1 cellular context compared by ENCODE assay signal in genomic region chr12:49828143-49829091, GRCh38.
A peak's percentile ranks its signal among the peaks of the same experiment; 100 is the strongest.
TF ChIP-seq lines count a peak whose summit lies in the region.

Gene NCKAP5L, minus strand, starts transcription at chr12:49828413. Its CDS starts 24,369 bp downstream, at chr12:49804044.

TF ChIP-seq in GM12878, 131 proteins besides CTCF, POLR2A, EP300 and RAD21 (continued from another document and continues in another):
- TF ChIP-seq, protein P1, sequence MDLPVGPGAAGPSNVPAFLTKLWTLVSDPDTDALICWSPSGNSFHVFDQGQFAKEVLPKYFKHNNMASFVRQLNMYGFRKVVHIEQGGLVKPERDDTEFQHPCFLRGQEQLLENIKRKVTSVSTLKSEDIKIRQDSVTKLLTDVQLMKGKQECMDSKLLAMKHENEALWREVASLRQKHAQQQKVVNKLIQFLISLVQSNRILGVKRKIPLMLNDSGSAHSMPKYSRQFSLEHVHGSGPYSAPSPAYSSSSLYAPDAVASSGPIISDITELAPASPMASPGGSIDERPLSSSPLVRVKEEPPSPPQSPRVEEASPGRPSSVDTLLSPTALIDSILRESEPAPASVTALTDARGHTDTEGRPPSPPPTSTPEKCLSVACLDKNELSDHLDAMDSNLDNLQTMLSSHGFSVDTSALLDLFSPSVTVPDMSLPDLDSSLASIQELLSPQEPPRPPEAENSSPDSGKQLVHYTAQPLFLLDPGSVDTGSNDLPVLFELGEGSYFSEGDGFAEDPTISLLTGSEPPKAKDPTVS (IDR thresholded peaks at IDR 0.05; ENCODE audit: low read depth, low read length), result no peak
- TF ChIP-seq BACH1 (IDR thresholded peaks at IDR 0.05; ENCODE audit: borderline replicate concordance), result no peak
- no peak for TF ChIP-seq ASH2L (IDR thresholded peaks at IDR 0.05; ENCODE audit: borderline replicate concordance, low read depth)
- TF ChIP-seq CREM (IDR thresholded peaks at IDR 0.05; ENCODE audit: low read depth), result peak; percentile 55; the same call in 1 of the 2 replicates
- TF ChIP-seq MEF2A (IDR thresholded peaks at IDR 0.05; ENCODE audit: insufficient read depth, low read depth, low read length), result no peak
- no peak; the same call in 1 of the 2 replicates for TF ChIP-seq HCFC1 (IDR thresholded peaks at IDR 0.05; ENCODE audit: low read length)
- no peak for TF ChIP-seq RAD51 (IDR thresholded peaks at IDR 0.05)
- TF ChIP-seq MEF2B (IDR thresholded peaks at IDR 0.05; ENCODE audit: partially characterized antibody, poor library complexity, severe bottlenecking), result peak; percentile 44
- TF ChIP-seq SMARCA5 (IDR thresholded peaks at IDR 0.05), result no peak
- no peak for TF ChIP-seq HDGF (IDR thresholded peaks at IDR 0.05)
- peak in 1 of 2 experiments; percentile 85; a peak in 2 of 3 replicates for TF ChIP-seq EGR1 (IDR thresholded peaks at IDR 0.05; ENCODE audit: borderline replicate concordance in 1 of 2, low read depth in 2 of 2, low read length in 2 of 2)
- TF ChIP-seq CHD4 (IDR thresholded peaks at IDR 0.05), result no peak
- 0 out of 2 replicates have a peak, but pooled peaks have one; percentile 55 for TF ChIP-seq RB1 (IDR thresholded peaks at IDR 0.05; ENCODE audit: borderline replicate concordance)
- no peak for TF ChIP-seq ZNF274 (IDR thresholded peaks at IDR 0.05; ENCODE audit: insufficient read depth, insufficient read length)
- TF ChIP-seq ZBTB33 (IDR thresholded peaks at IDR 0.05), result no peak
- no peak for TF ChIP-seq GABPA (IDR thresholded peaks at IDR 0.05; ENCODE audit: low read depth)
- no peak for TF ChIP-seq TCF7 (IDR thresholded peaks at IDR 0.05; ENCODE audit: borderline replicate concordance)
- TF ChIP-seq, protein P2, sequence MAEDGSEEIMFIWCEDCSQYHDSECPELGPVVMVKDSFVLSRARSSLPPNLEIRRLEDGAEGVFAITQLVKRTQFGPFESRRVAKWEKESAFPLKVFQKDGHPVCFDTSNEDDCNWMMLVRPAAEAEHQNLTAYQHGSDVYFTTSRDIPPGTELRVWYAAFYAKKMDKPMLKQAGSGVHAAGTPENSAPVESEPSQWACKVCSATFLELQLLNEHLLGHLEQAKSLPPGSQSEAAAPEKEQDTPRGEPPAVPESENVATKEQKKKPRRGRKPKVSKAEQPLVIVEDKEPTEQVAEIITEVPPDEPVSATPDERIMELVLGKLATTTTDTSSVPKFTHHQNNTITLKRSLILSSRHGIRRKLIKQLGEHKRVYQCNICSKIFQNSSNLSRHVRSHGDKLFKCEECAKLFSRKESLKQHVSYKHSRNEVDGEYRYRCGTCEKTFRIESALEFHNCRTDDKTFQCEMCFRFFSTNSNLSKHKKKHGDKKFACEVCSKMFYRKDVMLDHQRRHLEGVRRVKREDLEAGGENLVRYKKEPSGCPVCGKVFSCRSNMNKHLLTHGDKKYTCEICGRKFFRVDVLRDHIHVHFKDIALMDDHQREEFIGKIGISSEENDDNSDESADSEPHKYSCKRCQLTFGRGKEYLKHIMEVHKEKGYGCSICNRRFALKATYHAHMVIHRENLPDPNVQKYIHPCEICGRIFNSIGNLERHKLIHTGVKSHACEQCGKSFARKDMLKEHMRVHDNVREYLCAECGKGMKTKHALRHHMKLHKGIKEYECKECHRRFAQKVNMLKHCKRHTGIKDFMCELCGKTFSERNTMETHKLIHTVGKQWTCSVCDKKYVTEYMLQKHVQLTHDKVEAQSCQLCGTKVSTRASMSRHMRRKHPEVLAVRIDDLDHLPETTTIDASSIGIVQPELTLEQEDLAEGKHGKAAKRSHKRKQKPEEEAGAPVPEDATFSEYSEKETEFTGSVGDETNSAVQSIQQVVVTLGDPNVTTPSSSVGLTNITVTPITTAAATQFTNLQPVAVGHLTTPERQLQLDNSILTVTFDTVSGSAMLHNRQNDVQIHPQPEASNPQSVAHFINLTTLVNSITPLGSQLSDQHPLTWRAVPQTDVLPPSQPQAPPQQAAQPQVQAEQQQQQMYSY (CRISPR knock-in tag; IDR thresholded peaks at IDR 0.05), result no peak
- 0 out of 2 replicates have a peak, but pooled peaks have one; percentile 25 for TF ChIP-seq GATAD2B (conservative IDR thresholded peaks at IDR 0.05; ENCODE audit: low read depth)
- TF ChIP-seq, protein P3, sequence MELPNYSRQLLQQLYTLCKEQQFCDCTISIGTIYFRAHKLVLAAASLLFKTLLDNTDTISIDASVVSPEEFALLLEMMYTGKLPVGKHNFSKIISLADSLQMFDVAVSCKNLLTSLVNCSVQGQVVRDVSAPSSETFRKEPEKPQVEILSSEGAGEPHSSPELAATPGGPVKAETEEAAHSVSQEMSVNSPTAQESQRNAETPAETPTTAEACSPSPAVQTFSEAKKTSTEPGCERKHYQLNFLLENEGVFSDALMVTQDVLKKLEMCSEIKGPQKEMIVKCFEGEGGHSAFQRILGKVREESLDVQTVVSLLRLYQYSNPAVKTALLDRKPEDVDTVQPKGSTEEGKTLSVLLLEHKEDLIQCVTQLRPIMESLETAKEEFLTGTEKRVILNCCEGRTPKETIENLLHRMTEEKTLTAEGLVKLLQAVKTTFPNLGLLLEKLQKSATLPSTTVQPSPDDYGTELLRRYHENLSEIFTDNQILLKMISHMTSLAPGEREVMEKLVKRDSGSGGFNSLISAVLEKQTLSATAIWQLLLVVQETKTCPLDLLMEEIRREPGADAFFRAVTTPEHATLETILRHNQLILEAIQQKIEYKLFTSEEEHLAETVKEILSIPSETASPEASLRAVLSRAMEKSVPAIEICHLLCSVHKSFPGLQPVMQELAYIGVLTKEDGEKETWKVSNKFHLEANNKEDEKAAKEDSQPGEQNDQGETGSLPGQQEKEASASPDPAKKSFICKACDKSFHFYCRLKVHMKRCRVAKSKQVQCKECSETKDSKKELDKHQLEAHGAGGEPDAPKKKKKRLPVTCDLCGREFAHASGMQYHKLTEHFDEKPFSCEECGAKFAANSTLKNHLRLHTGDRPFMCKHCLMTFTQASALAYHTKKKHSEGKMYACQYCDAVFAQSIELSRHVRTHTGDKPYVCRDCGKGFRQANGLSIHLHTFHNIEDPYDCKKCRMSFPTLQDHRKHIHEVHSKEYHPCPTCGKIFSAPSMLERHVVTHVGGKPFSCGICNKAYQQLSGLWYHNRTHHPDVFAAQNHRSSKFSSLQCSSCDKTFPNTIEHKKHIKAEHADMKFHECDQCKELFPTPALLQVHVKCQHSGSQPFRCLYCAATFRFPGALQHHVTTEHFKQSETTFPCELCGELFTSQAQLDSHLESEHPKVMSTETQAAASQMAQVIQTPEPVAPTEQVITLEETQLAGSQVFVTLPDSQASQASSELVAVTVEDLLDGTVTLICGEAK (IDR thresholded peaks at IDR 0.05; ENCODE audit: borderline replicate concordance), result no peak; the same call in 1 of the 2 replicates
- TF ChIP-seq DPF2 (IDR thresholded peaks at IDR 0.05), result 0 out of 2 replicates have a peak, but pooled peaks have one; percentile 26
- TF ChIP-seq FOXM1 (IDR thresholded peaks at IDR 0.05; ENCODE audit: low read depth, low read length), result no peak
- TF ChIP-seq, protein P4, sequence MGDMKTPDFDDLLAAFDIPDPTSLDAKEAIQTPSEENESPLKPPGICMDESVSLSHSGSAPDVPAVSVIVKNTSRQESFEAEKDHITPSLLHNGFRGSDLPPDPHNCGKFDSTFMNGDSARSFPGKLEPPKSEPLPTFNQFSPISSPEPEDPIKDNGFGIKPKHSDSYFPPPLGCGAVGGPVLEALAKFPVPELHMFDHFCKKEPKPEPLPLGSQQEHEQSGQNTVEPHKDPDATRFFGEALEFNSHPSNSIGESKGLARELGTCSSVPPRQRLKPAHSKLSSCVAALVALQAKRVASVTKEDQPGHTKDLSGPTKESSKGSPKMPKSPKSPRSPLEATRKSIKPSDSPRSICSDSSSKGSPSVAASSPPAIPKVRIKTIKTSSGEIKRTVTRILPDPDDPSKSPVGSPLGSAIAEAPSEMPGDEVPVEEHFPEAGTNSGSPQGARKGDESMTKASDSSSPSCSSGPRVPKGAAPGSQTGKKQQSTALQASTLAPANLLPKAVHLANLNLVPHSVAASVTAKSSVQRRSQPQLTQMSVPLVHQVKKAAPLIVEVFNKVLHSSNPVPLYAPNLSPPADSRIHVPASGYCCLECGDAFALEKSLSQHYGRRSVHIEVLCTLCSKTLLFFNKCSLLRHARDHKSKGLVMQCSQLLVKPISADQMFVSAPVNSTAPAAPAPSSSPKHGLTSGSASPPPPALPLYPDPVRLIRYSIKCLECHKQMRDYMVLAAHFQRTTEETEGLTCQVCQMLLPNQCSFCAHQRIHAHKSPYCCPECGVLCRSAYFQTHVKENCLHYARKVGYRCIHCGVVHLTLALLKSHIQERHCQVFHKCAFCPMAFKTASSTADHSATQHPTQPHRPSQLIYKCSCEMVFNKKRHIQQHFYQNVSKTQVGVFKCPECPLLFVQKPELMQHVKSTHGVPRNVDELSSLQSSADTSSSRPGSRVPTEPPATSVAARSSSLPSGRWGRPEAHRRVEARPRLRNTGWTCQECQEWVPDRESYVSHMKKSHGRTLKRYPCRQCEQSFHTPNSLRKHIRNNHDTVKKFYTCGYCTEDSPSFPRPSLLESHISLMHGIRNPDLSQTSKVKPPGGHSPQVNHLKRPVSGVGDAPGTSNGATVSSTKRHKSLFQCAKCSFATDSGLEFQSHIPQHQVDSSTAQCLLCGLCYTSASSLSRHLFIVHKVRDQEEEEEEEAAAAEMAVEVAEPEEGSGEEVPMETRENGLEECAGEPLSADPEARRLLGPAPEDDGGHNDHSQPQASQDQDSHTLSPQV (IDR thresholded peaks at IDR 0.05), result no peak
- TF ChIP-seq ZNF384 (IDR thresholded peaks at IDR 0.05; ENCODE audit: borderline replicate concordance, low read depth, low read length), result no peak
- TF ChIP-seq PKNOX1 (IDR thresholded peaks at IDR 0.05), result peak; percentile 11; the same call in 1 of the 2 replicates
- TF ChIP-seq ZBED1 (IDR thresholded peaks at IDR 0.05; ENCODE audit: borderline replicate concordance), result no peak
- TF ChIP-seq NFXL1 (IDR thresholded peaks at IDR 0.05; ENCODE audit: borderline replicate concordance), result no peak
- TF ChIP-seq NBN (IDR thresholded peaks at IDR 0.05), result peak; percentile 77
- peak; percentile 33; the same call in 1 of the 2 replicates for TF ChIP-seq MLLT1 (IDR thresholded peaks at IDR 0.05)
- TF ChIP-seq, protein P5, sequence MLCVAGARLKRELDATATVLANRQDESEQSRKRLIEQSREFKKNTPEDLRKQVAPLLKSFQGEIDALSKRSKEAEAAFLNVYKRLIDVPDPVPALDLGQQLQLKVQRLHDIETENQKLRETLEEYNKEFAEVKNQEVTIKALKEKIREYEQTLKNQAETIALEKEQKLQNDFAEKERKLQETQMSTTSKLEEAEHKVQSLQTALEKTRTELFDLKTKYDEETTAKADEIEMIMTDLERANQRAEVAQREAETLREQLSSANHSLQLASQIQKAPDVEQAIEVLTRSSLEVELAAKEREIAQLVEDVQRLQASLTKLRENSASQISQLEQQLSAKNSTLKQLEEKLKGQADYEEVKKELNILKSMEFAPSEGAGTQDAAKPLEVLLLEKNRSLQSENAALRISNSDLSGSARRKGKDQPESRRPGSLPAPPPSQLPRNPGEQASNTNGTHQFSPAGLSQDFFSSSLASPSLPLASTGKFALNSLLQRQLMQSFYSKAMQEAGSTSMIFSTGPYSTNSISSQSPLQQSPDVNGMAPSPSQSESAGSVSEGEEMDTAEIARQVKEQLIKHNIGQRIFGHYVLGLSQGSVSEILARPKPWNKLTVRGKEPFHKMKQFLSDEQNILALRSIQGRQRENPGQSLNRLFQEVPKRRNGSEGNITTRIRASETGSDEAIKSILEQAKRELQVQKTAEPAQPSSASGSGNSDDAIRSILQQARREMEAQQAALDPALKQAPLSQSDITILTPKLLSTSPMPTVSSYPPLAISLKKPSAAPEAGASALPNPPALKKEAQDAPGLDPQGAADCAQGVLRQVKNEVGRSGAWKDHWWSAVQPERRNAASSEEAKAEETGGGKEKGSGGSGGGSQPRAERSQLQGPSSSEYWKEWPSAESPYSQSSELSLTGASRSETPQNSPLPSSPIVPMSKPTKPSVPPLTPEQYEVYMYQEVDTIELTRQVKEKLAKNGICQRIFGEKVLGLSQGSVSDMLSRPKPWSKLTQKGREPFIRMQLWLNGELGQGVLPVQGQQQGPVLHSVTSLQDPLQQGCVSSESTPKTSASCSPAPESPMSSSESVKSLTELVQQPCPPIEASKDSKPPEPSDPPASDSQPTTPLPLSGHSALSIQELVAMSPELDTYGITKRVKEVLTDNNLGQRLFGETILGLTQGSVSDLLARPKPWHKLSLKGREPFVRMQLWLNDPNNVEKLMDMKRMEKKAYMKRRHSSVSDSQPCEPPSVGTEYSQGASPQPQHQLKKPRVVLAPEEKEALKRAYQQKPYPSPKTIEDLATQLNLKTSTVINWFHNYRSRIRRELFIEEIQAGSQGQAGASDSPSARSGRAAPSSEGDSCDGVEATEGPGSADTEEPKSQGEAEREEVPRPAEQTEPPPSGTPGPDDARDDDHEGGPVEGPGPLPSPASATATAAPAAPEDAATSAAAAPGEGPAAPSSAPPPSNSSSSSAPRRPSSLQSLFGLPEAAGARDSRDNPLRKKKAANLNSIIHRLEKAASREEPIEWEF (IDR thresholded peaks at IDR 0.05; ENCODE audit: insufficient replicate concordance, low read depth, low read length), result no peak
- TF ChIP-seq RUNX3 (IDR thresholded peaks at IDR 0.05; ENCODE audit: low read length), result no peak; the same call in 1 of the 2 replicates
- TF ChIP-seq RELA (IDR thresholded peaks at IDR 0.05; ENCODE audit: borderline replicate concordance, partially characterized antibody), result no peak
